14 cellular contexts compared by ENCODE assay signal in the genomic region with DNA sequence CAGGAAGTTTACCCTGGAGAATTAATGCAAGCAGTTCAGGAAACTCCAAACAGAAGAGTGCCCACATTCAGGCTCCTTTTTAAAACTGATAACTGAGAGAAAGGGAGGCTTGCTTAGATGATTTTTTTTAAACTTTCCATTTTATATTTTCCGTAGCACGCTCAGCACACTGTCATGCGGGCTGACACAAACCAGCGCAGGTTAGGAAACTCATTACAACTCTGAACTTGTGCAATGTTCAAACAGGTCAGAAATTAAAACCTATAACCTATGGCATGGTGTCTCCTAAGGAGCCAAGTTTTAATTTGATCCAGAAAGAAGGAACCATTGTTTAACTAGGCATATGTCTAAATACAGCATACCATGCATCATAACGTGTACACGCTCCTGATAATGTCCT.
DNase-seq lines count a peak whose midpoint lies in the region; ATAC-seq and TF ChIP-seq lines count a peak whose summit lies in the region.
"Had no signal": no experiment of that assay in that cellular context is flagged by ENCODE, and none has a peak within 500 bp of the region (broad histone marks: within the 10 kb centered on the region; RNA-seq: fewer than 3 reads in every experiment).

No MANE protein-coding gene starts in this region.

- H3K9me2 ChIP-seq in SK-N-SH = no peaks in the 10 kb centered on the region
- no peaks in the 10 kb centered on the region for H3K9me2 ChIP-seq in OCI-LY7 (ENCODE audit: insufficient read depth, low read length)

- TF ChIP-seq CTCF in fibroblast of mammary gland (conservative IDR thresholded peaks at IDR 0.05; ENCODE audit: control insufficient read depth, insufficient read depth, low read depth, low read length) (no peak), mesothelial cell of epicardium (IDR thresholded peaks at IDR 0.05; ENCODE audit: unreplicated experiment) (no peak), SK-N-SH (IDR thresholded peaks at IDR 0.05) (no peak), OCI-LY7 (conservative IDR thresholded peaks at IDR 0.05; ENCODE audit: low read length) (no peak), right lobe of liver (IDR thresholded peaks at IDR 0.05) (no peak)

- no peak for TF ChIP-seq EP300 in SK-N-SH (IDR thresholded peaks at IDR 0.05; ENCODE audit: borderline replicate concordance in 1 of 2, low read depth in 1 of 2, low read length in 1 of 2)

- H2AFZ ChIP-seq in SK-N-SH (ENCODE audit: low read depth) = no peak overlapping the region
- H2AFZ ChIP-seq in OCI-LY7 (ENCODE audit: low read length) = no peak overlapping the region

- no peaks in the 10 kb centered on the region for H3K27me3 Mint-ChIP-seq in mesothelial cell of epicardium (ENCODE audit: low read depth)

- no peak for TF ChIP-seq POLR2A in right lobe of liver (IDR thresholded peaks at IDR 0.05)

- 84% methylated on average over 6 of the region's 6 CpGs for WGBS in SK-N-SH (ENCODE audit: low lambda C conversion rate)
- WGBS in right lobe of liver (ENCODE audit: insufficient coverage, low coverage, low lambda C conversion rate, missing lambda C conversion rate) = 80% methylated on average over 6 of the region's 6 CpGs

- no peak overlapping the region for H3K4me2 ChIP-seq in SK-N-SH
- no peak overlapping the region for H3K4me2 ChIP-seq in OCI-LY7 (ENCODE audit: low read length)

- H3K36me3 ChIP-seq in SK-N-MC (ENCODE audit: insufficient read depth, low read length) (no peaks in the 10 kb centered on the region), SK-N-SH (replicated peaks in 1 of 2; ENCODE audit: control insufficient read depth in 1 of 2, insufficient read depth in 2 of 2, low read length in 1 of 2) (no peaks in the 10 kb centered on the region), OCI-LY7 (ENCODE audit: insufficient read depth, low read length) (no peaks in the 10 kb centered on the region), right lobe of liver (no peaks in the 10 kb centered on the region)
- H3K36me3 ChIP-seq: BE2C had no signal

- H3K4me1 Mint-ChIP-seq in mesothelial cell of epicardium = peaks cover 34% of the 10 kb centered on the region
- H3K4me1 Mint-ChIP-seq: CD4-positive, alpha-beta memory T cell had no signal

- no peak overlapping the region for H3K9ac ChIP-seq in SK-N-MC (ENCODE audit: insufficient read length)
- H3K9ac ChIP-seq in SK-N-SH = no peak overlapping the region

- no peaks in the 10 kb centered on the region for H3F3A ChIP-seq in SK-N-SH (replicated peaks; ENCODE audit: insufficient read depth)

- no peak for TF ChIP-seq RAD21 in SK-N-SH (IDR thresholded peaks at IDR 0.05; ENCODE audit: low read length)

- POLR2A ChIA-PET in SK-N-SH (lab: Yijun Ruan, JAX) = no interaction called here
- POLR2A ChIA-PET in OCI-LY7 (lab: Charles Lee) = no interaction called here

- H3K36me3 Mint-ChIP-seq in mesothelial cell of epicardium = no peaks in the 10 kb centered on the region
- H3K36me3 Mint-ChIP-seq: CD4-positive, alpha-beta memory T cell had no signal

- no peak for DNase-seq in SK-N-MC (ENCODE audit: low read depth, low spot score)
- DNase-seq in fibroblast of mammary gland (ENCODE audit: low read depth) = peak; percentile 15
- no peak for DNase-seq in mesothelial cell of epicardium (ENCODE audit: low spot score in 2 of 2, unreplicated experiment in 2 of 2)
- DNase-seq in SK-N-SH = no peak
- no peak for DNase-seq in OCI-LY7 (ENCODE audit: low spot score)
- DNase-seq in NCI-H187 treated with DMSO at 0.1 percent for 48 hours (lab: John Stamatoyannopoulos, UW) = no peak
- no peak for DNase-seq in right lobe of liver
- DNase-seq: BE2C; CD4-positive, alpha-beta memory T cell; DMS79; HCEC 1CT had no signal

- ATAC-seq in right lobe of liver = no peak
- ATAC-seq: GM12878 had no signal

- no TSS peak for BruUV-seq in OCI-LY7 (replicated peaks; lab: Mats Ljungman, UMichigan)

- peak overlapping the region; percentile 55 for H3K4me3 ChIP-seq in SK-N-MC
- no peak overlapping the region for H3K4me3 ChIP-seq in fibroblast of mammary gland (ENCODE audit: control insufficient read depth, low read depth, low read length)
- H3K4me3 ChIP-seq in SK-N-SH (ENCODE audit: low read depth in 2 of 2, low read length in 1 of 2) = no peak overlapping the region
- H3K4me3 ChIP-seq in OCI-LY7 (ENCODE audit: low read depth, low read length, poor library complexity, severe bottlenecking) = no peak overlapping the region
- H3K4me3 ChIP-seq in right lobe of liver = no peak overlapping the region
- H3K4me3 ChIP-seq: GM12878 had no signal

- H3K9me3 Mint-ChIP-seq in mesothelial cell of epicardium = no peaks in the 10 kb centered on the region

- CTCF ChIA-PET in SK-N-SH (lab: Yijun Ruan, JAX) (interaction anchor here (0.6 kb wide), 1 partner anchor 24 kb away, joined by 3 read pairs; no protein-coding TSS in a partner anchor), OCI-LY7 (lab: Charles Lee; ENCODE audit: unreplicated experiment) (no interaction called here)

- H3K27ac ChIP-seq in SK-N-MC (0 out of 2 replicates have a peak overlapping the region, but pooled peaks have one; percentile 46), SK-N-SH (ENCODE audit: low read depth in 2 of 2, low read length in 1 of 2) (no peak overlapping the region), OCI-LY7 (ENCODE audit: low read depth, low read length, poor library complexity, severe bottlenecking) (no peak overlapping the region), right lobe of liver (no peak overlapping the region)
- H3K27ac ChIP-seq: C4-2B, HL-60 had no signal

- no peak overlapping the region for H3K4me3 Mint-ChIP-seq in mesothelial cell of epicardium
- H3K4me3 Mint-ChIP-seq: CD4-positive, alpha-beta memory T cell had no signal

- intact Hi-C loops in OCI-LY7 (cut with micrococcal nuclease; ENCODE audit: unreplicated experiment) (no loop called here), right lobe of liver (cut with DNase I) (no loop called here)

- H3K9me3 ChIP-seq in SK-N-MC (ENCODE audit: low read depth, low read length) = no peaks in the 10 kb centered on the region
- H3K9me3 ChIP-seq in SK-N-SH = no peaks in the 10 kb centered on the region
- no peaks in the 10 kb centered on the region for H3K9me3 ChIP-seq in OCI-LY7 (ENCODE audit: low read length)
- H3K9me3 ChIP-seq in right lobe of liver = no peaks in the 10 kb centered on the region
- H3K9me3 ChIP-seq: BE2C had no signal

- H3K79me2 ChIP-seq in SK-N-SH (ENCODE audit: insufficient read depth) = no peaks in the 10 kb centered on the region
- no peaks in the 10 kb centered on the region for H3K79me2 ChIP-seq in OCI-LY7 (ENCODE audit: insufficient read depth, low read depth, low read length)

- H4K20me1 ChIP-seq in SK-N-SH (ENCODE audit: insufficient read depth) = no peaks in the 10 kb centered on the region
- no peaks in the 10 kb centered on the region for H4K20me1 ChIP-seq in OCI-LY7 (ENCODE audit: insufficient read depth, low read length)

- H3K27me3 ChIP-seq in SK-N-SH (ENCODE audit: insufficient read depth) (no peaks in the 10 kb centered on the region), right lobe of liver (no peaks in the 10 kb centered on the region)
- H3K27me3 ChIP-seq: BE2C had no signal

- peak overlapping the region; percentile 47 for H3K27ac Mint-ChIP-seq in mesothelial cell of epicardium

- H3K4me1 ChIP-seq in SK-N-SH (ENCODE audit: control insufficient read depth in 1 of 2, insufficient read depth in 2 of 2, low read depth in 1 of 2, low read length in 1 of 2) (no peaks in the 10 kb centered on the region; a peak in 1 of 4 replicates), OCI-LY7 (ENCODE audit: insufficient read depth, low read length, poor library complexity, severe bottlenecking) (no peaks in the 10 kb centered on the region), right lobe of liver (no peaks in the 10 kb centered on the region)
- H3K4me1 ChIP-seq: BE2C had no signal

TF ChIP-seq in SK-N-SH, 30 proteins besides CTCF, POLR2A, EP300 and RAD21:
- TF ChIP-seq MXI1 (IDR thresholded peaks at IDR 0.05; ENCODE audit: low read depth, low read length) (no peak), RCOR1 (IDR thresholded peaks at IDR 0.05; ENCODE audit: low read length) (no peak)
